Comparison of ENCODE assay signal across 14 cellular contexts in genomic region chr4:83267121-83267834, GRCh38. TPM values are rescaled to one million over a fixed set of nuclear protein-coding genes. Genes with fewer than 3 reads are reported as not detected.
DNase-seq lines count a peak whose midpoint lies in the region; ATAC-seq, FAIRE-seq and TF ChIP-seq lines count a peak whose summit lies in the region.
"Had no signal": no experiment of that assay in that cellular context is flagged by ENCODE, and none has a peak within 500 bp of the region (broad histone marks: within the 10 kb centered on the region; RNA-seq: fewer than 3 reads in every experiment).

No MANE protein-coding gene starts in this region.

- peaks cover 2 to 22% of the 10 kb centered on the region in 2 experiments for H3K36me3 ChIP-seq in GM12878 (ENCODE audit: control insufficient read depth in 2 of 2, insufficient read depth in 2 of 2, low read length in 1 of 2)

- CTCF ChIA-PET in GM12878 (lab: Yijun Ruan, JAX), result interaction anchor here (0.8 to 5.9 kb wide), 21 partner anchors 8 to 255 kb away, joined by 3 to 80 read pairs (median 4); partner anchors contain the start of gene COQ2

- TF ChIP-seq EP300 in GM12878 (IDR thresholded peaks at IDR 0.05; ENCODE audit: borderline replicate concordance in 1 of 2, control insufficient read depth in 1 of 2, low read depth in 2 of 2, low read length in 2 of 2), result no peak

- H3K79me2 ChIP-seq in GM12878 (ENCODE audit: control insufficient read depth, insufficient read depth, low read length), result no peaks in the 10 kb centered on the region

- intact Hi-C loops in GM12878 (cut with micrococcal nuclease; ENCODE audit: unreplicated experiment) (no loop called here), natural killer cell (cut with micrococcal nuclease) (no loop called here)

- H3K9me3 Mint-ChIP-seq in natural killer cell, result no peaks in the 10 kb centered on the region
- H3K9me3 Mint-ChIP-seq: activated T-cell treated with anti-CD3 and anti-CD28 coated beads, Interleukin-2, amount 50 U/mL, for 4 hours had no signal

- TF ChIP-seq CTCF in GM12878 (IDR thresholded peaks at IDR 0.05 in 2 of 3, conservative IDR thresholded peaks at IDR 0.05 in 1 of 3; ENCODE audit: control insufficient read depth in 2 of 3, extremely low read depth in 1 of 3, insufficient read depth in 1 of 3, low read depth in 3 of 3, low read length in 3 of 3), result no peak
- TF ChIP-seq CTCF in natural killer cell (IDR thresholded peaks at IDR 0.05), result no peak

- DNase-seq in Caki2 (ENCODE audit: low read depth) (peak; percentile 24), MV-4-11 (lab: John Stamatoyannopoulos, UW) (peak; percentile 89), GM12878 (ENCODE audit: low read depth, low spot score) (no peak), natural killer cell (no peak), NCI-H2171 (lab: John Stamatoyannopoulos, UW) (no peak), DMS79 (lab: John Stamatoyannopoulos, UW) (no peak), globus pallidus (ENCODE audit: low spot score) (no peak), NCI-H2227 treated with DMSO at 0.1 percent for 48 hours (lab: John Stamatoyannopoulos, UW) (no peak)
- DNase-seq: activated T-cell treated with anti-CD3 and anti-CD28 coated beads, Interleukin-2, amount 50 U/mL, for 4 hours; NCI-H1048; stimulated activated CD4-positive, alpha-beta T cell treated with anti-CD3 and anti-CD28 coated beads, Interleukin-12 subunit alpha, Interleukin-12 subunit beta, amount 100 ng/mL, for 4 hours had no signal

- in situ Hi-C loops in Caki2 (cut with HindIII; ENCODE audit: low pct_unique_long_range_greater_than_20kb, low sequenced_read_pairs) (no loop called here), GM12878 (cut with MboI) (no loop called here)

- TF ChIP-seq RAD21 in GM12878 (IDR thresholded peaks at IDR 0.05; ENCODE audit: insufficient read depth, low read depth, low read length), result no peak

- 20% methylated on average over 7 of the region's 7 CpGs for WGBS in GM12878 (ENCODE audit: insufficient coverage, insufficient replicate concordance, low lambda C conversion rate, missing lambda C conversion rate)

- POLR2A ChIA-PET in GM12878 (lab: Charles Lee), result interaction anchor here (1.0 to 1.5 kb wide), 4 partner anchors 11 to 190 kb away, joined by 3 to 7 read pairs (median 4); no protein-coding TSS in a partner anchor

- H3K27ac ChIP-seq in GM12878 (ENCODE audit: control insufficient read depth, insufficient read depth), result peak overlapping the region; percentile 40
- H3K27ac ChIP-seq: BLaER1 treated with 17β-estradiol and CSF1 and Interleukin-3, amounts not matched to agents 10 nM and 100 nM had no signal

- H3K9me3 ChIP-seq in GM12878 (replicated peaks; ENCODE audit: control insufficient read depth, insufficient read depth, low read length), result no peaks in the 10 kb centered on the region
- H3K9me3 ChIP-seq: BLaER1 treated with 17β-estradiol and CSF1 and Interleukin-3, amounts not matched to agents 10 nM and 100 nM had no signal

- no peak for TF ChIP-seq POLR2A in GM12878 (IDR thresholded peaks at IDR 0.05; ENCODE audit: low read depth, low read length)

- H3K4me1 ChIP-seq in GM12878 (ENCODE audit: control insufficient read depth, insufficient read depth, low read length), result peaks cover 22% of the 10 kb centered on the region

- no peaks in the 10 kb centered on the region for H3K27me3 Mint-ChIP-seq in natural killer cell (ENCODE audit: low read depth in 2 of 2)

- no peaks in the 10 kb centered on the region for H4K20me1 ChIP-seq in GM12878 (ENCODE audit: control insufficient read depth, insufficient read depth)
- H4K20me1 ChIP-seq: BLaER1 treated with 17β-estradiol and CSF1 and Interleukin-3, amounts not matched to agents 10 nM and 100 nM had no signal

- SMC1A ChIA-PET in GM12878 (lab: Charles Lee; ENCODE audit: uncharacterized antibody, unreplicated experiment), result interaction anchor here (0.7 to 4.2 kb wide), 21 partner anchors 9 to 361 kb away, joined by 3 to 30 read pairs (median 6); partner anchors contain the start of gene PLAC8

- no peaks in the 10 kb centered on the region for H3K27me3 ChIP-seq in GM12878 (replicated peaks in 1 of 2; ENCODE audit: control insufficient read depth in 2 of 2, insufficient read depth in 2 of 2, low read length in 1 of 2)
- H3K27me3 ChIP-seq: BLaER1 treated with 17β-estradiol and CSF1 and Interleukin-3, amounts not matched to agents 10 nM and 100 nM had no signal

- no peak for ATAC-seq in GM12878
- ATAC-seq in natural killer cell, result peak in 2 of 3 donors; percentile 59 to 64

- BruUV-seq in GM12878 (replicated peaks; lab: Mats Ljungman, UMichigan), result no TSS peak

- H3K4me2 ChIP-seq in GM12878 (ENCODE audit: control insufficient read depth, insufficient read depth), result no peak overlapping the region
- H3K4me2 ChIP-seq: BLaER1 treated with 17β-estradiol and CSF1 and Interleukin-3, amounts not matched to agents 10 nM and 100 nM had no signal

- H3K4me3 ChIP-seq in GM12878, result no peak overlapping the region
- H3K4me3 ChIP-seq: BLaER1 treated with 17β-estradiol and CSF1 and Interleukin-3, amounts not matched to agents 10 nM and 100 nM had no signal

- no peak overlapping the region for H3K27ac Mint-ChIP-seq in natural killer cell

- no peak overlapping the region for H2AFZ ChIP-seq in GM12878 (ENCODE audit: control insufficient read depth, low read depth, low read length)

- peaks cover 0 to 8% of the 10 kb centered on the region in 2 donors for H3K4me1 Mint-ChIP-seq in natural killer cell

- no peaks in the 10 kb centered on the region for H3K36me3 Mint-ChIP-seq in natural killer cell

- H3K9ac ChIP-seq in GM12878 (ENCODE audit: control insufficient read depth, insufficient read depth, low read length), result no peak overlapping the region
- H3K9ac ChIP-seq: BLaER1 treated with 17β-estradiol and CSF1 and Interleukin-3, amounts not matched to agents 10 nM and 100 nM had no signal

- no peak for FAIRE-seq in GM12878 (lab: Jason Lieb, UNC)
- FAIRE-seq: colon, TTC549 had no signal

- no peak overlapping the region for H3K4me3 Mint-ChIP-seq in natural killer cell
- H3K4me3 Mint-ChIP-seq: activated T-cell treated with anti-CD3 and anti-CD28 coated beads, Interleukin-2, amount 50 U/mL, for 4 hours had no signal

- RAD21 ChIA-PET in GM12878 (lab: Charles Lee; ENCODE audit: unreplicated experiment), result interaction anchor here (0.8 to 5.6 kb wide), 13 partner anchors 8 to 367 kb away, joined by 3 to 54 read pairs (median 3); partner anchors contain the start of genes COQ2 and THAP9

TF ChIP-seq in GM12878, 131 proteins besides CTCF, POLR2A, EP300 and RAD21:
- no peak for TF ChIP-seq SMARCA5 (IDR thresholded peaks at IDR 0.05)
- TF ChIP-seq CREB1 (IDR thresholded peaks at IDR 0.05; ENCODE audit: low read depth), result no peak
- TF ChIP-seq ESRRA (IDR thresholded peaks at IDR 0.05; ENCODE audit: low read length), result no peak

RNA-seq across cellular contexts. Expression of gene COQ2, which starts 17.3 kb away (rescaled TPM):
- total RNA-seq in Caki2 (2014; rRNA removed; shearing (Covaris generic); ENCODE audit: low replicate concordance), result 29.7 and 30.0 TPM in 2 replicates
- total RNA-seq in GM12878 (2013; cell fraction: nucleolus; rRNA removed), result 5.8 and 6.1 TPM in 2 replicates
- total RNA-seq in GM12878 (2014; rRNA removed) (15.5 and 16.9 TPM in 2 replicates), GM12878 (2014; rRNA removed; fragmentation: Illumina TruSeq; extraction: Trizol) (19.0 and 20.5 TPM in 2 replicates), GM12878 (2021) (15.8 and 17.7 TPM in 2 replicates), natural killer cell (1 to 10 TPM; 4.7 to 9.7 (median 7.0) TPM)
- polyA plus RNA-seq in GM12878 (2011; ENCODE audit: low read depth), result 2.1 TPM
- polyA plus RNA-seq in GM12878 (2011; rRNA removed) (33.6 and 38.4 TPM in 2 replicates), GM12878 (2014; fragmentation: Illumina TruSeq; extraction: Trizol) (22.0 and 26.9 TPM in 2 replicates), GM12878 (2014; fragmentation: Nextera tagmentation; extraction: Ambion mirVana) (10 to 100 TPM in 1 of 2 experiments, 1 to 10 TPM in 1; 5.0 to 11.2 TPM), GM12878 (2014; rRNA removed) (17.1 and 17.5 TPM in 2 replicates), GM12878 (2016; fragmentation: Nextera tagmentation; extraction: Ambion mirVana) (10 to 100 TPM; 43.1 to 46.7 TPM)
- polyA plus RNA-seq in GM12878 (2011; cell fraction: cytosol; rRNA removed), result 20.9 and 21.6 TPM in 2 replicates
- 12.3 and 16.4 TPM in 2 replicates for polyA plus RNA-seq in GM12878 (2011; cell fraction: nucleus; rRNA removed)
- polyA plus RNA-seq in GM12878 (2012), result 3.5 and 5.3 TPM in 2 replicates
- polyA minus RNA-seq in GM12878 (2011; rRNA and poly(A)+ RNA removed), result 20.9 and 21.5 TPM in 2 replicates
- 10.8 and 11.2 TPM in 2 replicates for polyA minus RNA-seq in GM12878 (2011; cell fraction: cytosol; rRNA and poly(A)+ RNA removed)
- 10.2 and 19.6 TPM in 2 replicates for polyA minus RNA-seq in GM12878 (2011; cell fraction: nucleus; rRNA and poly(A)+ RNA removed)

Comparison
In these comparisons a context has a peak if more than half of its experiments do, and no peak if none do; other contexts are left out.
1. DNase-seq: peak in Caki2 (single experiment) and MV-4-11 (single experiment); none in GM12878 (single experiment), natural killer cell (single experiment), NCI-H2171 (single experiment), DMS79 (single experiment), globus pallidus (single experiment) and NCI-H2227 treated with DMSO at 0.1 percent for 48 hours (single experiment).